In genomic region chr6:110039996-110040383, GRCh38 we compare ENCODE assay signal across 8 cellular contexts.
DNase-seq lines count a peak whose midpoint lies in the region; ATAC-seq and TF ChIP-seq lines count a peak whose summit lies in the region.

No MANE protein-coding gene starts in this region.

- H3K4me1 Mint-ChIP-seq in CD8-positive, alpha-beta memory T cell = peaks cover 12 to 16% (median 14%) of the 10 kb centered on the region in 3 donors

- intact Hi-C loops in Right ventricle myocardium superior (cut with DNase I) = no loop called here

- H3F3A ChIP-seq in OCI-LY1 (ENCODE audit: insufficient read depth, low read length) = no peaks in the 10 kb centered on the region

- peak overlapping the region; percentile 14 for H3K27ac ChIP-seq in CD8-positive, alpha-beta memory T cell (ENCODE audit: low read depth, low read length)
- H3K27ac ChIP-seq in OCI-LY1 (ENCODE audit: low read depth, low read length, poor library complexity, severe bottlenecking) = peak overlapping the region; percentile 18
- peak overlapping the region in 12 of 21 experiments; percentile 1 to 77 (median 53) for H3K27ac ChIP-seq in skin epidermis

- no peaks in the 10 kb centered on the region for H3K9me3 Mint-ChIP-seq in CD8-positive, alpha-beta memory T cell

- H3K4me3 ChIP-seq in CD8-positive, alpha-beta memory T cell (ENCODE audit: low read length) = peak overlapping the region; percentile 71
- H3K4me3 ChIP-seq in OCI-LY1 (ENCODE audit: low read depth, low read length, poor library complexity, severe bottlenecking) = peak overlapping the region; percentile 54
- H3K4me3 ChIP-seq in skin epidermis = peak overlapping the region; percentile 4 to 23 (median 22)

- no peaks in the 10 kb centered on the region for H3K79me2 ChIP-seq in OCI-LY1 (ENCODE audit: insufficient read depth, low read length)

- H3K9me3 ChIP-seq in CD8-positive, alpha-beta memory T cell (ENCODE audit: low read length) = no peaks in the 10 kb centered on the region
- no peaks in the 10 kb centered on the region for H3K9me3 ChIP-seq in OCI-LY1 (ENCODE audit: low read length)

- peak overlapping the region; percentile 46 for H3K9ac ChIP-seq in OCI-LY1 (ENCODE audit: low read length)

- TF ChIP-seq CTCF in OCI-LY1 (IDR thresholded peaks at IDR 0.05; ENCODE audit: low read length) = peak; percentile 68

- peaks cover 0 to 2% (median 0%) of the 10 kb centered on the region in 3 donors for H3K36me3 Mint-ChIP-seq in CD8-positive, alpha-beta memory T cell

- no peaks in the 10 kb centered on the region for H3K27me3 ChIP-seq in CD8-positive, alpha-beta memory T cell (ENCODE audit: insufficient read depth, low read length, poor library complexity, severe bottlenecking)
- no peaks in the 10 kb centered on the region for H3K27me3 ChIP-seq in OCI-LY1 (ENCODE audit: insufficient read depth, low read length)

- peak overlapping the region; percentile 79 for H2AFZ ChIP-seq in OCI-LY1 (ENCODE audit: low read length)

- POLR2A ChIA-PET in CD8-positive, alpha-beta memory T cell (lab: Charles Lee) = interaction anchor here (0.5 to 1.4 kb wide), 3 partner anchors 349 to 1747 kb away, joined by 3 to 10 read pairs (median 6); partner anchors contain the start of genes AK9 and FIG4

- H3K4me1 ChIP-seq in CD8-positive, alpha-beta memory T cell (ENCODE audit: insufficient read depth, low read length) = peaks cover 6% of the 10 kb centered on the region
- peaks cover 15% of the 10 kb centered on the region for H3K4me1 ChIP-seq in OCI-LY1 (ENCODE audit: insufficient read depth, low read length, severe bottlenecking)

- peak overlapping the region; percentile 39 to 97 (median 89) for H3K27ac Mint-ChIP-seq in CD8-positive, alpha-beta memory T cell

- H3K27me3 Mint-ChIP-seq in CD8-positive, alpha-beta memory T cell = peaks cover 0 to 1% of the 10 kb centered on the region in 2 donors

- no peaks in the 10 kb centered on the region for H3K9me2 ChIP-seq in OCI-LY1 (ENCODE audit: low read depth, low read length)

- peak overlapping the region; percentile 68 for H3K4me2 ChIP-seq in OCI-LY1 (ENCODE audit: low read length)

- ATAC-seq in GM19452 (IDR thresholded peaks at IDR 0.05; ENCODE audit: unreplicated experiment) (peak; percentile 46), HG03565 (IDR thresholded peaks at IDR 0.05; ENCODE audit: unreplicated experiment) (peak; percentile 32), Right ventricle myocardium superior (ENCODE audit: poor library complexity) (peak; percentile 76)

- peak in 3 of 5 donors; percentile 40 to 68 (median 52) for DNase-seq in CD8-positive, alpha-beta memory T cell
- peak; percentile 31 for DNase-seq in activated effector memory CD4-positive, alpha-beta T cell treated with Interleukin-2 at 50 U/mL for 16 hours
- DNase-seq in Right ventricle myocardium superior = no peak
- no peak for DNase-seq in occipital lobe (lab: John Stamatoyannopoulos, UW)

- H4K20me1 ChIP-seq in OCI-LY1 (ENCODE audit: insufficient read depth, low read length) = no peaks in the 10 kb centered on the region

- no peaks in the 10 kb centered on the region for H3K36me3 ChIP-seq in CD8-positive, alpha-beta memory T cell (ENCODE audit: insufficient read depth, low read length)
- H3K36me3 ChIP-seq in OCI-LY1 (ENCODE audit: insufficient read depth, low read length) = no peaks in the 10 kb centered on the region

- CTCF ChIA-PET in CD8-positive, alpha-beta memory T cell (lab: Charles Lee) = interaction anchor here (0.7 to 4.7 kb wide), 54 partner anchors 8 to 1745 kb away, joined by 3 to 76 read pairs (median 4); partner anchors contain the start of genes AFG1L, CDC40, SESN1 and WASF1

- H3K4me3 Mint-ChIP-seq in CD8-positive, alpha-beta memory T cell = peak overlapping the region; percentile 77 to 94 (median 91)

Comparison
In these comparisons a context has a peak if more than half of its experiments do, and no peak if none do; other contexts are left out.
1. DNase-seq: peak in CD8-positive, alpha-beta memory T cell (3 of 5) and activated effector memory CD4-positive, alpha-beta T cell treated with Interleukin-2 at 50 U/mL for 16 hours (single experiment); none in Right ventricle myocardium superior (single experiment) and occipital lobe (single experiment).
2. Peak in every context shown above with its lines, with median percentiles within 50 percentile points of each other: H3K27ac ChIP-seq, H3K4me3 ChIP-seq and ATAC-seq.